ENCODE assay signal across 11 cellular contexts in genomic region chr21:33685613-33686197, GRCh38. TPM values are rescaled to one million over a fixed set of nuclear protein-coding genes. Genes with fewer than 3 reads are reported as not detected.
A peak's percentile ranks its signal among the peaks of the same experiment; 100 is the strongest.
DNase-seq lines count a peak whose midpoint lies in the region; ATAC-seq and TF ChIP-seq lines count a peak whose summit lies in the region.
"Had no signal": no experiment of that assay in that cellular context is flagged by ENCODE, and none has a peak within 500 bp of the region (broad histone marks: within the 10 kb centered on the region; RNA-seq: fewer than 3 reads in every experiment).

No MANE protein-coding gene starts in this region.

- BruUV-seq in PC-9 (replicated peaks; lab: Mats Ljungman, UMichigan), result no TSS peak

- ATAC-seq in HG03469 (IDR thresholded peaks at IDR 0.05; ENCODE audit: unreplicated experiment) (no peak), GM21528 (IDR thresholded peaks at IDR 0.05; ENCODE audit: low FRiP score, unreplicated experiment) (no peak)

- CTCF ChIA-PET in PC-9 (lab: Charles Lee), result interaction anchor here (0.6 kb wide), 1 partner anchor 209 kb away, joined by 5 read pairs; no protein-coding TSS in a partner anchor

- peak in 1 of 2 experiments; percentile 80 for DNase-seq in PC-9
- DNase-seq in fibroblast of pulmonary artery (ENCODE audit: low read depth), result peak; percentile 61
- no peak for DNase-seq in activated T-cell treated with anti-CD3 and anti-CD28 coated beads, Interleukin-2, amount 50 U/mL, for 48 hours
- no peak for DNase-seq in SK-N-DZ (ENCODE audit: low spot score)
- DNase-seq: activated CD4-positive, CD25-positive, alpha-beta regulatory T cell; NCI-H524 treated with DMSO at 0.1 percent for 48 hours had no signal

- H3K79me2 ChIP-seq in PC-9 (ENCODE audit: low read depth), result peaks cover 53% of the 10 kb centered on the region

- peak overlapping the region; percentile 13; the same call in 1 of the 2 replicates for H3K9ac ChIP-seq in ES-I3 (ENCODE audit: low read depth, low read length)

- no peaks in the 10 kb centered on the region for H4K20me1 ChIP-seq in PC-9 (ENCODE audit: insufficient read depth)

- H3K4me1 ChIP-seq in ES-I3 (ENCODE audit: insufficient read depth, low read length), result peaks cover 52% of the 10 kb centered on the region
- peaks cover 53% of the 10 kb centered on the region for H3K4me1 ChIP-seq in PC-9 (replicated peaks; ENCODE audit: insufficient read depth)
- peaks cover 60% of the 10 kb centered on the region for H3K4me1 ChIP-seq in neuron (ENCODE audit: insufficient read depth, low read length)

- TF ChIP-seq CTCF in PC-9 (conservative IDR thresholded peaks at IDR 0.05) (no peak), fibroblast of pulmonary artery (IDR thresholded peaks at IDR 0.05; ENCODE audit: low read length, missing control alignments) (no peak)

- H2AFZ ChIP-seq in PC-9 (no peak overlapping the region), neuron (ENCODE audit: low read depth, low read length) (no peak overlapping the region)

- H3K4me3 ChIP-seq in PC-9 (no peak overlapping the region), fibroblast of pulmonary artery (replicated peaks; ENCODE audit: low read depth, low read length) (no peak overlapping the region), neuron (ENCODE audit: low read length) (peak overlapping the region; percentile 11)
- H3K4me3 ChIP-seq: lung had no signal

- H3K9me2 ChIP-seq in PC-9 (ENCODE audit: insufficient read depth), result no peaks in the 10 kb centered on the region

- H3K36me3 ChIP-seq in ES-I3 (ENCODE audit: insufficient read depth, low read length) (no peaks in the 10 kb centered on the region), PC-9 (ENCODE audit: low read depth) (no peaks in the 10 kb centered on the region), neuron (ENCODE audit: insufficient read depth, low read length) (no peaks in the 10 kb centered on the region)

- H3K9me3 ChIP-seq in ES-I3 (ENCODE audit: control insufficient read depth, insufficient read depth, low read length), result no peaks in the 10 kb centered on the region
- H3K9me3 ChIP-seq in PC-9 (ENCODE audit: insufficient read depth, low read depth), result no peaks in the 10 kb centered on the region
- no peaks in the 10 kb centered on the region for H3K9me3 ChIP-seq in neuron (ENCODE audit: low read length)

- H3K27ac ChIP-seq in PC-9, result peak overlapping the region; percentile 85

- intact Hi-C loops in PC-9 (cut with micrococcal nuclease; ENCODE audit: unreplicated experiment), result no loop called here

- H3K4me2 ChIP-seq in PC-9, result peak overlapping the region; percentile 15

- POLR2A ChIA-PET in PC-9 (lab: Charles Lee; ENCODE audit: unreplicated experiment), result interaction anchor here (0.5 to 0.8 kb wide), 2 partner anchors 13 to 30 kb away, joined by 3 to 4 read pairs; no protein-coding TSS in a partner anchor

- no peaks in the 10 kb centered on the region for H3K27me3 ChIP-seq in PC-9 (ENCODE audit: insufficient read depth, low read depth)
- no peaks in the 10 kb centered on the region for H3K27me3 ChIP-seq in neuron (ENCODE audit: insufficient read depth, low read length)

- peaks cover 24% of the 10 kb centered on the region for H3F3A ChIP-seq in PC-9 (ENCODE audit: insufficient read depth, low read depth)

RNA-seq across cellular contexts. Expression of gene ITSN1, which starts 43.4 kb away (rescaled TPM):
- total RNA-seq in PC-9 (2021), result 39.1 and 46.3 TPM in 2 replicates
- polyA plus RNA-seq in SK-N-DZ (2014; cell fraction: cytosol; rRNA removed), result 28.5 and 34.8 TPM in 2 replicates
- polyA plus RNA-seq in SK-N-DZ (2014; cell fraction: nucleus; rRNA removed), result 34.1 and 36.8 TPM in 2 replicates

RNA-seq across cellular contexts. Expression of gene CRYZL1, which starts 44.2 kb away (rescaled TPM):
- 22.4 and 30.3 TPM in 2 replicates for total RNA-seq in PC-9 (2021)
- polyA plus RNA-seq in SK-N-DZ (2014; cell fraction: cytosol; rRNA removed), result 15.7 and 27.6 TPM in 2 replicates
- polyA plus RNA-seq in SK-N-DZ (2014; cell fraction: nucleus; rRNA removed), result 49.1 and 67.3 TPM in 2 replicates
